In genomic region chr12:49129332-49130150, GRCh38 we compare ENCODE assay signal across 8 cellular contexts.
DNase-seq lines count a peak whose midpoint lies in the region; ATAC-seq, FAIRE-seq and TF ChIP-seq lines count a peak whose summit lies in the region.

No MANE protein-coding gene starts in this region.

- H3K9me3 ChIP-seq in Loucy (ENCODE audit: insufficient read depth, low read depth, low read length) (no peaks in the 10 kb centered on the region), muscle layer of colon (ENCODE audit: low read length) (no peaks in the 10 kb centered on the region)

- H3K4me3 ChIP-seq in AG04449 (ENCODE audit: low read depth, low read length) (peak overlapping the region; percentile 96), Loucy (ENCODE audit: low read length, poor library complexity, severe bottlenecking) (peak overlapping the region; percentile 89), choroid plexus epithelial cell (ENCODE audit: low read depth, low read length) (peak overlapping the region; percentile 99), muscle layer of colon (ENCODE audit: low read depth in 1 of 2, low read length in 2 of 2) (peak overlapping the region; percentile 93 to 97)

- DNase-seq in AG04449 (ENCODE audit: low read depth, low spot score), result no peak
- DNase-seq in choroid plexus epithelial cell (ENCODE audit: low read depth), result no peak
- DNase-seq in GM19239 (ENCODE audit: insufficient read length, low spot score), result no peak
- no peak for DNase-seq in ACHN
- no peak for DNase-seq in NCI-H510A treated with DMSO at 0.1 percent for 48 hours (lab: John Stamatoyannopoulos, UW)

- FAIRE-seq in GM19239 (lab: Jason Lieb, UNC), result no peak

- H3K27me3 ChIP-seq in Loucy (ENCODE audit: insufficient read depth, low read length, poor library complexity, severe bottlenecking) (peaks cover 11% of the 10 kb centered on the region), muscle layer of colon (ENCODE audit: control insufficient read depth in 1 of 2, insufficient read depth in 2 of 2, low read length in 2 of 2) (no peaks in the 10 kb centered on the region)

- CTCF ChIA-PET in AG04449 (lab: Yijun Ruan, JAX), result interaction anchor here (0.6 to 5.7 kb wide), 33 partner anchors 9 to 141 kb away, joined by 3 to 93 read pairs (median 5); partner anchors contain the start of gene LMBR1L

- H3K4me2 ChIP-seq in Loucy (ENCODE audit: low read depth, low read length, poor library complexity, severe bottlenecking), result peak overlapping the region; percentile 87

- H2AFZ ChIP-seq in Loucy (ENCODE audit: low read length), result no peak overlapping the region

- peaks cover 35% of the 10 kb centered on the region for H3K36me3 ChIP-seq in Loucy (ENCODE audit: insufficient read depth, low read length)
- H3K36me3 ChIP-seq in muscle layer of colon (ENCODE audit: insufficient read depth, low read length), result peaks cover 26% of the 10 kb centered on the region

- no peak for ATAC-seq in HG02840 (IDR thresholded peaks at IDR 0.05; ENCODE audit: low FRiP score, unreplicated experiment)

- H3K9me2 ChIP-seq in Loucy (replicated peaks; ENCODE audit: low read depth, low read length), result no peaks in the 10 kb centered on the region

- TF ChIP-seq CTCF in AG04449 (IDR thresholded peaks at IDR 0.05; ENCODE audit: insufficient read depth, low read length, missing control alignments) (no peak), Loucy (conservative IDR thresholded peaks at IDR 0.05; ENCODE audit: low read length) (no peak), choroid plexus epithelial cell (conservative IDR thresholded peaks at IDR 0.05; ENCODE audit: low read depth, low read length) (no peak)

- H3K4me1 ChIP-seq in Loucy (ENCODE audit: insufficient read depth, low read length, poor library complexity, severe bottlenecking), result peaks cover 34% of the 10 kb centered on the region
- peaks cover 29% of the 10 kb centered on the region for H3K4me1 ChIP-seq in muscle layer of colon (ENCODE audit: insufficient read depth, low read length)

- peak overlapping the region; percentile 100 for H3K9ac ChIP-seq in Loucy (ENCODE audit: low read depth, low read length, poor library complexity, severe bottlenecking)
- H3K9ac ChIP-seq in muscle layer of colon (ENCODE audit: low read length), result peak overlapping the region; percentile 96

- POLR2A ChIA-PET in AG04449 (lab: Yijun Ruan, JAX), result interaction anchor here (0.6 to 4.4 kb wide), 22 partner anchors 8 to 139 kb away, joined by 3 to 37 read pairs (median 14); partner anchors contain the start of genes DHH, RHEBL1 and TUBA1A

- H3K79me2 ChIP-seq in Loucy (ENCODE audit: insufficient read depth, low read length), result peaks cover 64% of the 10 kb centered on the region

- peaks cover 34% of the 10 kb centered on the region for H3F3A ChIP-seq in Loucy (ENCODE audit: low read depth)

- peak overlapping the region; percentile 99 for H3K27ac ChIP-seq in muscle layer of colon (ENCODE audit: low read depth, low read length)

- peaks cover 41% of the 10 kb centered on the region for H4K20me1 ChIP-seq in Loucy (ENCODE audit: insufficient read depth, low read length, poor library complexity, severe bottlenecking)

- in situ Hi-C loops in ACHN (cut with HindIII; ENCODE audit: low pct_ligation_motif_present, low pct_unique_long_range_greater_than_20kb, low sequenced_read_pairs), result no loop called here
